In genomic region chr1:12475947-12476346, GRCh38 we compare ENCODE assay signal across 10 cellular contexts.
DNase-seq lines count a peak whose midpoint lies in the region; ATAC-seq and TF ChIP-seq lines count a peak whose summit lies in the region.
"Had no signal": no experiment of that assay in that cellular context is flagged by ENCODE, and none has a peak within 500 bp of the region (broad histone marks: within the 10 kb centered on the region; RNA-seq: fewer than 3 reads in every experiment).

No MANE protein-coding gene starts in this region.

- H3K4me1 ChIP-seq in Peyer's patch (peaks cover 3 to 85% (median 32%) of the 10 kb centered on the region in 4 donors), gastrocnemius medialis (peaks cover 84 to 99% of the 10 kb centered on the region in 2 donors), ovary (ENCODE audit: insufficient read depth) (peaks cover 21% of the 10 kb centered on the region)

- TF ChIP-seq CTCF in Peyer's patch (IDR thresholded peaks at IDR 0.05) (no peak), fibroblast of villous mesenchyme (IDR thresholded peaks at IDR 0.05; ENCODE audit: insufficient read depth, low read depth, low read length) (no peak), gastrocnemius medialis (IDR thresholded peaks at IDR 0.05 in 4 of 5, conservative IDR thresholded peaks at IDR 0.05 in 1 of 5) (no peak), ovary (IDR thresholded peaks at IDR 0.05) (no peak)

- ATAC-seq in gastrocnemius medialis (peak; percentile 26 to 67), GM18511 (IDR thresholded peaks at IDR 0.05; ENCODE audit: unreplicated experiment) (no peak)
- ATAC-seq: SK-N-SH treated with all-trans-retinoic acid at 6 μM for 48 hours had no signal

- H3K4me3 ChIP-seq in Peyer's patch (no peak overlapping the region), fibroblast of villous mesenchyme (ENCODE audit: low read depth, low read length) (no peak overlapping the region), gastrocnemius medialis (no peak overlapping the region), ovary (no peak overlapping the region)

- TF ChIP-seq EP300 in ovary (IDR thresholded peaks at IDR 0.05) = no peak

- no peaks in the 10 kb centered on the region for H3K27me3 ChIP-seq in Peyer's patch
- H3K27me3 ChIP-seq in gastrocnemius medialis = no peaks in the 10 kb centered on the region
- no peaks in the 10 kb centered on the region for H3K27me3 ChIP-seq in ovary

- in situ Hi-C loops in gastrocnemius medialis (cut with MboI; ENCODE audit: low sequenced_read_pairs in 4 of 4) = no loop called here

- H3K9me3 ChIP-seq in Peyer's patch (no peaks in the 10 kb centered on the region), gastrocnemius medialis (no peaks in the 10 kb centered on the region), ovary (no peaks in the 10 kb centered on the region)

- 72 to 75% (median 73%) methylated on average over 2 of the region's 2 CpGs for WGBS in ovary, 3 donors

- intact Hi-C loops in gastrocnemius medialis (cut with DNase I; ENCODE audit: low total_unique reads) = no loop called here
- intact Hi-C loops in ovary (cut with DNase I) = loop anchor here in 3 of 4 donors (5.0 to 10.0 kb wide), 4 partner anchors 69 to 141 kb away; partner anchors contain the start of gene DHRS3 (in 2 of the 3)

- no peaks in the 10 kb centered on the region for H3K36me3 ChIP-seq in Peyer's patch
- no peaks in the 10 kb centered on the region for H3K36me3 ChIP-seq in gastrocnemius medialis
- H3K36me3 ChIP-seq in ovary = no peaks in the 10 kb centered on the region

- DNase-seq in H4 (ENCODE audit: low spot score) = peak; percentile 73
- peak in 1 of 3 donors; percentile 55 for DNase-seq in Peyer's patch
- DNase-seq in fibroblast of villous mesenchyme (ENCODE audit: low read depth) = peak; percentile 40
- DNase-seq in gastrocnemius medialis = peak; percentile 50 to 73
- no peak for DNase-seq in ovary
- no peak for DNase-seq in cerebellum (ENCODE audit: low spot score)
- no peak for DNase-seq in CD1c-positive myeloid dendritic cell (ENCODE audit: extremely low spot score)
- DNase-seq: NCI-H146 had no signal

- TF ChIP-seq POLR2A in Peyer's patch (IDR thresholded peaks at IDR 0.05) (no peak), gastrocnemius medialis (IDR thresholded peaks at IDR 0.05) (no peak), ovary (IDR thresholded peaks at IDR 0.05) (no peak)

- H3K27ac ChIP-seq in Peyer's patch (peak overlapping the region; percentile 9 to 90 (median 63)), gastrocnemius medialis (peak overlapping the region; percentile 72 to 88 (median 82)), ovary (no peak overlapping the region)

Comparison
In these comparisons a context has a peak if more than half of its experiments do, and no peak if none do; other contexts are left out.
1. DNase-seq: peak in H4 (single experiment), fibroblast of villous mesenchyme (single experiment) and gastrocnemius medialis (2 of 2); none in ovary (0 of 5), cerebellum (single experiment) and CD1c-positive myeloid dendritic cell (single experiment).
2. H3K27ac ChIP-seq: peak in Peyer's patch (4 of 4) and gastrocnemius medialis (4 of 4); none in ovary (0 of 2).